In genomic region chr12:66290716-66291200, GRCh38 we compare ENCODE assay signal across 18 cellular contexts. TPM values are rescaled to one million over a fixed set of nuclear protein-coding genes. Genes with fewer than 3 reads are reported as not detected.
DNase-seq lines count a peak whose midpoint lies in the region; ATAC-seq and TF ChIP-seq lines count a peak whose summit lies in the region.
"Had no signal": no experiment of that assay in that cellular context is flagged by ENCODE, and none has a peak within 500 bp of the region (broad histone marks: within the 10 kb centered on the region; RNA-seq: fewer than 3 reads in every experiment).

No MANE protein-coding gene starts in this region.

- peaks cover 50 to 82% (median 59%) of the 10 kb centered on the region in 4 donors for H3K4me1 Mint-ChIP-seq in CD4-positive, CD25-positive, alpha-beta regulatory T cell
- peaks cover 72% of the 10 kb centered on the region for H3K4me1 Mint-ChIP-seq in CD8-positive, alpha-beta T cell (ENCODE audit: low read depth)
- peaks cover 61% of the 10 kb centered on the region for H3K4me1 Mint-ChIP-seq in T-helper 1 cell treated with Interleukin-12 subunit alpha and Interleukin-12 subunit beta and Interleukin-4 antibody, amounts not matched to agents 30 μg/mL and 1 μg/mL, for 36 hours (ENCODE audit: low read depth)
- H3K4me1 Mint-ChIP-seq in effector memory CD8-positive, alpha-beta T cell (ENCODE audit: low read depth in 2 of 2): peaks cover 46 to 59% of the 10 kb centered on the region in 2 donors

- peak overlapping the region; percentile 42 to 70 (median 55) for H3K4me3 Mint-ChIP-seq in CD4-positive, CD25-positive, alpha-beta regulatory T cell
- peak overlapping the region; percentile 44 for H3K4me3 Mint-ChIP-seq in CD8-positive, alpha-beta T cell
- peak overlapping the region; percentile 56 for H3K4me3 Mint-ChIP-seq in T-helper 1 cell treated with Interleukin-12 subunit alpha and Interleukin-12 subunit beta and Interleukin-4 antibody, amounts not matched to agents 30 μg/mL and 1 μg/mL, for 36 hours
- H3K4me3 Mint-ChIP-seq in effector memory CD8-positive, alpha-beta T cell: peak overlapping the region; percentile 52

- no peaks in the 10 kb centered on the region for H3K27me3 ChIP-seq in CD4-positive, CD25-positive, alpha-beta regulatory T cell (ENCODE audit: control insufficient read depth, insufficient read depth, low read length)
- H3K27me3 ChIP-seq in CD8-positive, alpha-beta T cell (ENCODE audit: insufficient read depth, low read length): no peaks in the 10 kb centered on the region

- H3K9me3 Mint-ChIP-seq in CD4-positive, CD25-positive, alpha-beta regulatory T cell: no peaks in the 10 kb centered on the region
- H3K9me3 Mint-ChIP-seq in CD8-positive, alpha-beta T cell: peaks cover 4% of the 10 kb centered on the region
- H3K9me3 Mint-ChIP-seq in T-helper 1 cell treated with Interleukin-12 subunit alpha and Interleukin-12 subunit beta and Interleukin-4 antibody, amounts not matched to agents 30 μg/mL and 1 μg/mL, for 36 hours: peaks cover 13% of the 10 kb centered on the region
- no peaks in the 10 kb centered on the region for H3K9me3 Mint-ChIP-seq in effector memory CD8-positive, alpha-beta T cell

- ATAC-seq in CD4-positive, CD25-positive, alpha-beta regulatory T cell (ENCODE audit: low read depth in 2 of 2): peak; percentile 10 to 22
- ATAC-seq in CD8-positive, alpha-beta T cell: peak; percentile 27
- ATAC-seq in effector memory CD8-positive, alpha-beta T cell (replicated peaks): peak; percentile 47
- ATAC-seq in GM21423 (IDR thresholded peaks at IDR 0.05; ENCODE audit: unreplicated experiment): no peak
- no peak for ATAC-seq in HG03280 (IDR thresholded peaks at IDR 0.05; ENCODE audit: unreplicated experiment)
- ATAC-seq: HCT116, HepG2, left lobe of liver had no signal

- no peaks in the 10 kb centered on the region for H3K9me3 ChIP-seq in CD4-positive, CD25-positive, alpha-beta regulatory T cell (ENCODE audit: control insufficient read depth in 2 of 2, low read length in 2 of 2)
- H3K9me3 ChIP-seq in CD8-positive, alpha-beta T cell (ENCODE audit: low read length): no peaks in the 10 kb centered on the region

- CTCF ChIA-PET in CD8-positive, alpha-beta T cell (lab: Charles Lee): interaction anchor here (1.4 to 1.5 kb wide), 2 partner anchors 11 to 13 kb away, joined by 3 to 5 read pairs; partner anchors contain the start of gene HELB

- no peak for TF ChIP-seq CTCF in CD8-positive, alpha-beta T cell (IDR thresholded peaks at IDR 0.05)

- no peaks in the 10 kb centered on the region for H3K27me3 Mint-ChIP-seq in CD4-positive, CD25-positive, alpha-beta regulatory T cell
- no peaks in the 10 kb centered on the region for H3K27me3 Mint-ChIP-seq in CD8-positive, alpha-beta T cell (ENCODE audit: low read depth)
- no peaks in the 10 kb centered on the region for H3K27me3 Mint-ChIP-seq in T-helper 1 cell treated with Interleukin-12 subunit alpha and Interleukin-12 subunit beta and Interleukin-4 antibody, amounts not matched to agents 30 μg/mL and 1 μg/mL, for 36 hours (ENCODE audit: low read depth)
- H3K27me3 Mint-ChIP-seq in effector memory CD8-positive, alpha-beta T cell: no peaks in the 10 kb centered on the region

- no peaks in the 10 kb centered on the region for H3K36me3 ChIP-seq in CD4-positive, CD25-positive, alpha-beta regulatory T cell (ENCODE audit: control insufficient read depth, insufficient read depth, low read length)
- H3K36me3 ChIP-seq in CD8-positive, alpha-beta T cell (ENCODE audit: insufficient read depth, low read length): no peaks in the 10 kb centered on the region

- peak in 2 of 3 donors; percentile 61 to 82 for DNase-seq in CD4-positive, CD25-positive, alpha-beta regulatory T cell
- peak in 2 of 7 experiments; percentile 31 to 62 for DNase-seq in CD8-positive, alpha-beta T cell
- peak in 2 of 3 experiments; percentile 4 to 19 for DNase-seq in effector memory CD8-positive, alpha-beta T cell
- DNase-seq in cerebellar nuclear complex (lab: John Stamatoyannopoulos, UW): no peak
- DNase-seq in substantia nigra (lab: John Stamatoyannopoulos, UW): no peak
- DNase-seq: caudate nucleus, MV-4-11, NCI-H1930, NCI-H524 treated with DMSO at 0.1 percent for 48 hours, PC-9, trophoblast cell had no signal

- H3K4me1 ChIP-seq in CD4-positive, CD25-positive, alpha-beta regulatory T cell (ENCODE audit: control insufficient read depth, insufficient read depth, low read length, poor library complexity, severe bottlenecking): peaks cover 68% of the 10 kb centered on the region
- H3K4me1 ChIP-seq in CD8-positive, alpha-beta T cell (ENCODE audit: insufficient read depth, low read length): peaks cover 63% of the 10 kb centered on the region

- H3K36me3 Mint-ChIP-seq in CD4-positive, CD25-positive, alpha-beta regulatory T cell: no peaks in the 10 kb centered on the region
- H3K36me3 Mint-ChIP-seq in CD8-positive, alpha-beta T cell: no peaks in the 10 kb centered on the region
- H3K36me3 Mint-ChIP-seq in T-helper 1 cell treated with Interleukin-12 subunit alpha and Interleukin-12 subunit beta and Interleukin-4 antibody, amounts not matched to agents 30 μg/mL and 1 μg/mL, for 36 hours (ENCODE audit: low read depth): peaks cover 19% of the 10 kb centered on the region
- no peaks in the 10 kb centered on the region for H3K36me3 Mint-ChIP-seq in effector memory CD8-positive, alpha-beta T cell (ENCODE audit: insufficient read depth)

- H3K27ac ChIP-seq in CD4-positive, CD25-positive, alpha-beta regulatory T cell (ENCODE audit: insufficient read depth, low read length, poor library complexity, severe bottlenecking): peak overlapping the region; percentile 53
- H3K27ac ChIP-seq in CD8-positive, alpha-beta T cell (ENCODE audit: low read depth, low read length): no peak overlapping the region
- no peak overlapping the region for H3K27ac ChIP-seq in substantia nigra (ENCODE audit: low read depth, low read length, poor library complexity, severe bottlenecking)
- H3K27ac ChIP-seq: PC-9 had no signal

- intact Hi-C loops in CD8-positive, alpha-beta T cell (cut with DNase I, micrococcal nuclease): loop anchor here in 1 of 2 experiments (1.0 kb wide), 1 partner anchor 10 kb away; no protein-coding TSS in a partner anchor

- peak overlapping the region; percentile 71 for H3K4me3 ChIP-seq in CD4-positive, CD25-positive, alpha-beta regulatory T cell (ENCODE audit: low read depth, low read length)
- H3K4me3 ChIP-seq in CD8-positive, alpha-beta T cell (ENCODE audit: low read depth, low read length): no peak overlapping the region
- H3K4me3 ChIP-seq: PC-9, skin epidermis had no signal

- POLR2A ChIA-PET in CD8-positive, alpha-beta T cell (lab: Charles Lee): interaction anchor here (1.1 kb wide), 1 partner anchor 11 kb away, joined by 7 read pairs; the partner anchor contains the start of gene HELB

- peak overlapping the region; percentile 85 to 87 (median 85) for H3K27ac Mint-ChIP-seq in CD4-positive, CD25-positive, alpha-beta regulatory T cell
- peak overlapping the region; percentile 90 for H3K27ac Mint-ChIP-seq in CD8-positive, alpha-beta T cell
- peak overlapping the region; percentile 92 for H3K27ac Mint-ChIP-seq in T-helper 1 cell treated with Interleukin-12 subunit alpha and Interleukin-12 subunit beta and Interleukin-4 antibody, amounts not matched to agents 30 μg/mL and 1 μg/mL, for 36 hours
- peak overlapping the region; percentile 85 to 88 for H3K27ac Mint-ChIP-seq in effector memory CD8-positive, alpha-beta T cell

RNA-seq across cellular contexts. Expression of gene HELB, which starts 11.5 kb away (rescaled TPM):
- total RNA-seq in CD4-positive, CD25-positive, alpha-beta regulatory T cell: 85.5 TPM
- polyA plus RNA-seq in CD4-positive, CD25-positive, alpha-beta regulatory T cell: 10 to 100 TPM; 21.8 to 30.2 (median 24.5) TPM
- total RNA-seq in CD8-positive, alpha-beta T cell: 10 to 100 TPM; 26.9 to 27.0 TPM

Comparison
In these comparisons a context has a peak if more than half of its experiments do, and no peak if none do; other contexts are left out.
1. ATAC-seq: peak in CD4-positive, CD25-positive, alpha-beta regulatory T cell (2 of 2), CD8-positive, alpha-beta T cell (single experiment) and effector memory CD8-positive, alpha-beta T cell (single experiment); none in GM21423 (single experiment) and HG03280 (single experiment).
2. DNase-seq: peak in CD4-positive, CD25-positive, alpha-beta regulatory T cell (2 of 3) and effector memory CD8-positive, alpha-beta T cell (2 of 3); none in cerebellar nuclear complex (0 of 2) and substantia nigra (0 of 49).
3. Peak in every context shown above with its lines, with median percentiles within 50 percentile points of each other: H3K27ac Mint-ChIP-seq and H3K4me3 Mint-ChIP-seq.